9 cellular contexts compared by ENCODE assay signal in the genomic region with DNA sequence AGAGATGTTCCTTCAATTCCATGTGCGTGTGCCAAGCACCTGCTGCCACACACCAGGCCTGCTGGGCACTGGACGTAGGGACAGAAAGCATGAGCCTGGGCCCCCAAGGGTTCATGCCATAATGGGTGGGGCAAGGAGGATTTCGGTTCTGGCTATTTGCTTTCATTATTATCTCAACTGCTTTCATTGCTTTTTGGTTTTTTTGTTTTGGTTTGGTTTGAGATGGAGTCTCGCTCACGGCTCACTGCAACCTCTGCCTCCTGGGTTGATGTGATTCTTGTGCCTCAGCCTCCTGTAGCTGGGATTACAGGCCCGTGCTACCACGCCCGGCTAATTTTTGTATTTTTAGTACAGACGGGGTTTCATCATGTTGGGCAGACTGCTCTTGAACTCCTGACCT.
"Had no signal": no experiment of that assay in that cellular context is flagged by ENCODE, and none has a peak within 500 bp of the region (broad histone marks: within the 10 kb centered on the region; RNA-seq: fewer than 3 reads in every experiment).

No MANE protein-coding gene starts in this region.

- H3K27ac ChIP-seq: cardiac muscle cell, colonic mucosa, ovary had no signal

- H3K9me3 ChIP-seq: colonic mucosa, ovary had no signal

- H3K27me3 Mint-ChIP-seq: activated T-cell treated with anti-CD3 and anti-CD28 coated beads, Interleukin-2, amount 50 U/mL, for 24 hours had no signal

- H3K9me3 Mint-ChIP-seq: activated naive CD8-positive, alpha-beta T cell treated with anti-CD3 and anti-CD28 coated beads, Interleukin-2, amount 10 ng/mL, durations not matched to agents 7 days and 5 days; activated T-cell treated with anti-CD3 and anti-CD28 coated beads, Interleukin-2, amount 50 U/mL, for 24 hours; neural crest cell had no signal

- H3K4me3 ChIP-seq: cardiac muscle cell, colonic mucosa, ovary had no signal

- H3K36me3 ChIP-seq: cardiac muscle cell, colonic mucosa, ovary had no signal

- H3K4me3 Mint-ChIP-seq: activated naive CD8-positive, alpha-beta T cell treated with anti-CD3 and anti-CD28 coated beads, Interleukin-2, amount 10 ng/mL, durations not matched to agents 7 days and 5 days; activated T-cell treated with anti-CD3 and anti-CD28 coated beads, Interleukin-2, amount 50 U/mL, for 24 hours; neural crest cell had no signal

- DNase-seq: activated gamma-delta T cell, kidney, left ventricle myocardium superior had no signal

- H3K36me3 Mint-ChIP-seq: activated naive CD8-positive, alpha-beta T cell treated with anti-CD3 and anti-CD28 coated beads, Interleukin-2, amount 10 ng/mL, durations not matched to agents 7 days and 5 days had no signal

- H3K27ac Mint-ChIP-seq: activated naive CD8-positive, alpha-beta T cell treated with anti-CD3 and anti-CD28 coated beads, Interleukin-2, amount 10 ng/mL, durations not matched to agents 7 days and 5 days; activated T-cell treated with anti-CD3 and anti-CD28 coated beads, Interleukin-2, amount 50 U/mL, for 24 hours had no signal

- H3K4me1 ChIP-seq: colonic mucosa had no signal

- H3K27me3 ChIP-seq: cardiac muscle cell, colonic mucosa, ovary had no signal
